Comparison of ENCODE assay signal across 9 cellular contexts in genomic region chr14:51534623-51535022, GRCh38.
A peak's percentile ranks its signal among the peaks of the same experiment; 100 is the strongest.
DNase-seq lines count a peak whose midpoint lies in the region; ATAC-seq and TF ChIP-seq lines count a peak whose summit lies in the region.
"Had no signal": no experiment of that assay in that cellular context is flagged by ENCODE, and none has a peak within 500 bp of the region (broad histone marks: within the 10 kb centered on the region; RNA-seq: fewer than 3 reads in every experiment).

No MANE protein-coding gene starts in this region.

- POLR2A ChIA-PET in SK-N-SH (lab: Yijun Ruan, JAX): no interaction called here
- POLR2A ChIA-PET in RWPE1 (lab: Yijun Ruan, JAX; ENCODE audit: low non-redundant PET): no interaction called here
- POLR2A ChIA-PET in activated CD4-positive, alpha-beta memory T cell treated with anti-CD3 and anti-CD28 coated beads, Interleukin-2, amount 10 ng/mL, durations not matched to agents 7 days and 5 days (lab: Charles Lee): no interaction called here
- POLR2A ChIA-PET in HEK293T (lab: Yijun Ruan, JAX): no interaction called here

- H2AFZ ChIP-seq in SK-N-SH (ENCODE audit: low read depth): peak overlapping the region; percentile 12; the same call in 1 of the 2 replicates

- H3K27me3 Mint-ChIP-seq in activated CD4-positive, alpha-beta memory T cell treated with anti-CD3 and anti-CD28 coated beads, Interleukin-2, amount 10 ng/mL, durations not matched to agents 7 days and 5 days: peaks cover 3% of the 10 kb centered on the region

- TF ChIP-seq POLR2A in uterus (IDR thresholded peaks at IDR 0.05): no peak
- no peak for TF ChIP-seq POLR2A in gastroesophageal sphincter (IDR thresholded peaks at IDR 0.05)

- CTCF ChIA-PET in SK-N-SH (lab: Yijun Ruan, JAX) (interaction anchor here (1.0 to 2.0 kb wide), 4 partner anchors 12 to 251 kb away, joined by 3 to 7 read pairs (median 5); no protein-coding TSS in a partner anchor), RWPE1 (lab: Yijun Ruan, JAX) (interaction anchor here (1.3 kb wide), 1 partner anchor 118 kb away, joined by 4 read pairs; the partner anchor contains the start of gene FRMD6), HEK293T (lab: Yijun Ruan, JAX) (interaction anchor here (1.2 kb wide), 1 partner anchor 117 kb away, joined by 3 read pairs; the partner anchor contains the start of gene FRMD6)
- CTCF ChIA-PET in activated CD4-positive, alpha-beta memory T cell treated with anti-CD3 and anti-CD28 coated beads, Interleukin-2, amount 10 ng/mL, durations not matched to agents 7 days and 5 days (lab: Charles Lee): no interaction called here

- no peaks in the 10 kb centered on the region for H3K27me3 ChIP-seq in SK-N-SH (ENCODE audit: insufficient read depth)
- no peaks in the 10 kb centered on the region for H3K27me3 ChIP-seq in uterus
- H3K27me3 ChIP-seq in gastroesophageal sphincter: no peaks in the 10 kb centered on the region

- TF ChIP-seq CTCF in SK-N-SH (IDR thresholded peaks at IDR 0.05) (no peak), RWPE1 (conservative IDR thresholded peaks at IDR 0.05; ENCODE audit: low read depth) (no peak), uterus (IDR thresholded peaks at IDR 0.05) (no peak), gastroesophageal sphincter (IDR thresholded peaks at IDR 0.05) (no peak)

- no peaks in the 10 kb centered on the region for H3K79me2 ChIP-seq in SK-N-SH (ENCODE audit: insufficient read depth)

- H3K36me3 ChIP-seq in SK-N-SH (replicated peaks in 1 of 2; ENCODE audit: control insufficient read depth in 1 of 2, insufficient read depth in 2 of 2, low read length in 1 of 2) (no peaks in the 10 kb centered on the region), uterus (no peaks in the 10 kb centered on the region), gastroesophageal sphincter (no peaks in the 10 kb centered on the region)

- H3K4me2 ChIP-seq in SK-N-SH: no peak overlapping the region

- no peaks in the 10 kb centered on the region for H4K20me1 ChIP-seq in SK-N-SH (ENCODE audit: insufficient read depth)

- no peak overlapping the region for H3K4me3 ChIP-seq in SK-N-SH (ENCODE audit: low read depth in 2 of 2, low read length in 1 of 2)
- no peak overlapping the region for H3K4me3 ChIP-seq in uterus
- no peak overlapping the region for H3K4me3 ChIP-seq in gastroesophageal sphincter

- peaks cover 42% of the 10 kb centered on the region for H3F3A ChIP-seq in SK-N-SH (replicated peaks; ENCODE audit: insufficient read depth)

- no peak for TF ChIP-seq EP300 in SK-N-SH (IDR thresholded peaks at IDR 0.05; ENCODE audit: borderline replicate concordance in 1 of 2, low read depth in 1 of 2, low read length in 1 of 2)
- TF ChIP-seq EP300 in gastroesophageal sphincter (IDR thresholded peaks at IDR 0.05): no peak

- H3K4me1 Mint-ChIP-seq in activated CD4-positive, alpha-beta memory T cell treated with anti-CD3 and anti-CD28 coated beads, Interleukin-2, amount 10 ng/mL, durations not matched to agents 7 days and 5 days: no peaks in the 10 kb centered on the region

- H3K27ac ChIP-seq in SK-N-SH (ENCODE audit: low read depth in 2 of 2, low read length in 1 of 2) (peak overlapping the region; percentile 70 to 92), RWPE1 (peak overlapping the region; percentile 72), uterus (peak overlapping the region; percentile 34 to 41), gastroesophageal sphincter (no peak overlapping the region)

- intact Hi-C loops in uterus (cut with DNase I; ENCODE audit: low total_unique reads): no loop called here

- no peak for TF ChIP-seq RAD21 in SK-N-SH (IDR thresholded peaks at IDR 0.05; ENCODE audit: low read length)

- no peaks in the 10 kb centered on the region for H3K9me3 Mint-ChIP-seq in activated CD4-positive, alpha-beta memory T cell treated with anti-CD3 and anti-CD28 coated beads, Interleukin-2, amount 10 ng/mL, durations not matched to agents 7 days and 5 days

- peak overlapping the region; percentile 62; the same call in 1 of the 2 replicates for H3K9ac ChIP-seq in SK-N-SH

- DNase-seq in SK-N-SH (no peak), RWPE1 (ENCODE audit: low spot score) (no peak), kidney tubule cell (ENCODE audit: low spot score) (peak; percentile 87), uterus (no peak), HEK293T (ENCODE audit: extremely low spot score) (no peak)
- DNase-seq in activated CD4-positive, alpha-beta memory T cell treated with anti-CD3 and anti-CD28 coated beads, Interleukin-2, amount 10 ng/mL, durations not matched to agents 7 days and 5 days: no peak
- DNase-seq: occipital lobe had no signal

- no peaks in the 10 kb centered on the region for H3K36me3 Mint-ChIP-seq in activated CD4-positive, alpha-beta memory T cell treated with anti-CD3 and anti-CD28 coated beads, Interleukin-2, amount 10 ng/mL, durations not matched to agents 7 days and 5 days (ENCODE audit: low read depth)

- H3K4me1 ChIP-seq in SK-N-SH (ENCODE audit: control insufficient read depth in 1 of 2, insufficient read depth in 2 of 2, low read depth in 1 of 2, low read length in 1 of 2): peaks cover 11 to 18% of the 10 kb centered on the region in 2 experiments
- no peaks in the 10 kb centered on the region for H3K4me1 ChIP-seq in uterus
- H3K4me1 ChIP-seq in gastroesophageal sphincter: peaks cover 0 to 6% (median 1%) of the 10 kb centered on the region in 3 donors

- H3K27ac Mint-ChIP-seq in activated CD4-positive, alpha-beta memory T cell treated with anti-CD3 and anti-CD28 coated beads, Interleukin-2, amount 10 ng/mL, durations not matched to agents 7 days and 5 days: no peak overlapping the region

- H3K9me3 ChIP-seq in SK-N-SH: no peaks in the 10 kb centered on the region
- no peaks in the 10 kb centered on the region for H3K9me3 ChIP-seq in uterus
- no peaks in the 10 kb centered on the region for H3K9me3 ChIP-seq in gastroesophageal sphincter

- no peak for ATAC-seq in SK-N-SH treated with all-trans-retinoic acid at 6 μM for 48 hours
- ATAC-seq in gastroesophageal sphincter: no peak

- H3K9me2 ChIP-seq in SK-N-SH: no peaks in the 10 kb centered on the region

- no peak overlapping the region for H3K4me3 Mint-ChIP-seq in activated CD4-positive, alpha-beta memory T cell treated with anti-CD3 and anti-CD28 coated beads, Interleukin-2, amount 10 ng/mL, durations not matched to agents 7 days and 5 days

- WGBS in SK-N-SH (ENCODE audit: low lambda C conversion rate): 59% methylated on average over 4 of the region's 4 CpGs
- 44% methylated on average over 2 of the region's 4 CpGs; no CpG with 5 or more reads in 1 of the 2 donors for WGBS in gastroesophageal sphincter (ENCODE audit: low coverage in 1 of 2), 2 donors

TF ChIP-seq in SK-N-SH, 30 proteins besides CTCF, POLR2A, EP300 and RAD21:
- TF ChIP-seq ELF1 (IDR thresholded peaks at IDR 0.05) (no peak), PBX3 (IDR thresholded peaks at IDR 0.05) (0 out of 2 replicates have a peak, but pooled peaks have one; percentile 5), TCF12 (IDR thresholded peaks at IDR 0.05) (peak; percentile 8; the same call in 1 of the 2 replicates)

TF ChIP-seq in SK-N-SH treated with all-trans-retinoic acid at 6 μM for 48 hours, 23 proteins besides CTCF, POLR2A, EP300 and RAD21 (continues in another document):
- TF ChIP-seq ZNF8 (CRISPR knock-in tag; IDR thresholded peaks at IDR 0.05): no peak
- no peak for TF ChIP-seq ZFP30 (CRISPR knock-in tag; IDR thresholded peaks at IDR 0.05)
- no peak for TF ChIP-seq ARNTL (CRISPR knock-in tag; IDR thresholded peaks at IDR 0.05; ENCODE audit: borderline replicate concordance, low read depth)
- TF ChIP-seq ESRRG (CRISPR knock-in tag; IDR thresholded peaks at IDR 0.05): no peak
- no peak for TF ChIP-seq RARB (CRISPR knock-in tag; IDR thresholded peaks at IDR 0.05)
- no peak for TF ChIP-seq ISL1 (CRISPR knock-in tag; IDR thresholded peaks at IDR 0.05)
- TF ChIP-seq ZNF565 (CRISPR knock-in tag; conservative IDR thresholded peaks at IDR 0.05; ENCODE audit: low read depth): no peak
- no peak for TF ChIP-seq CSRNP3 (CRISPR knock-in tag; IDR thresholded peaks at IDR 0.05)

TF ChIP-seq in HEK293T, 16 proteins besides CTCF, POLR2A, EP300 and RAD21:
- TF ChIP-seq FOXM1 (IDR thresholded peaks at IDR 0.05; ENCODE audit: borderline replicate concordance) (no peak), ARNT (IDR thresholded peaks at IDR 0.05) (no peak), ZNF384 (IDR thresholded peaks at IDR 0.05) (no peak), SP1 (IDR thresholded peaks at IDR 0.05) (no peak), SUZ12 (IDR thresholded peaks at IDR 0.05) (no peak), L3MBTL2 (conservative IDR thresholded peaks at IDR 0.05) (no peak), FOXA1 (IDR thresholded peaks at IDR 0.05) (no peak), TARDBP (IDR thresholded peaks at IDR 0.05) (no peak), LEF1 (IDR thresholded peaks at IDR 0.05; ENCODE audit: borderline replicate concordance) (no peak), NFRKB (IDR thresholded peaks at IDR 0.05) (no peak), ELF4 (IDR thresholded peaks at IDR 0.05) (no peak), CTBP1 (IDR thresholded peaks at IDR 0.05; ENCODE audit: borderline replicate concordance) (no peak), BHLHE40 (IDR thresholded peaks at IDR 0.05; ENCODE audit: borderline replicate concordance) (no peak), HDGF (IDR thresholded peaks at IDR 0.05; ENCODE audit: borderline replicate concordance) (no peak), PKNOX1 (IDR thresholded peaks at IDR 0.05) (no peak), FOXK2 (IDR thresholded peaks at IDR 0.05) (no peak)

Comparison
In these comparisons a context has a peak if more than half of its experiments do, and no peak if none do; other contexts are left out.
1. H3K27ac ChIP-seq: peak in SK-N-SH (2 of 2), RWPE1 (single experiment) and uterus (2 of 2); none in gastroesophageal sphincter (0 of 4).